Comparison of ENCODE assay signal across 16 cellular contexts in genomic region chr15:92877000-92877399, GRCh38.
"Had no signal": no experiment of that assay in that cellular context is flagged by ENCODE, and none has a peak within 500 bp of the region (broad histone marks: within the 10 kb centered on the region; RNA-seq: fewer than 3 reads in every experiment).

No MANE protein-coding gene starts in this region.

- H3K27me3 Mint-ChIP-seq: activated B cell treated with CpG ODN at 0.5 μM for 24 hours; activated CD4-positive, alpha-beta T cell treated with anti-CD3 and anti-CD28 coated beads, Interleukin-2, amount 10 ng/mL, durations not matched to agents 7 days and 5 days; activated naive CD4-positive, alpha-beta T cell treated with anti-CD3 and anti-CD28 coated beads, Interleukin-2, amount 50 U/mL, for 24 hours; stimulated activated naive CD8-positive, alpha-beta T cell treated with anti-CD3 and anti-CD28 coated beads, Interleukin-15, Interleukin-2, amounts not matched to agents 100 ng/mL and 50 ng/mL, for 24 hours; T-helper 17 cell had no signal

- DNase-seq: activated B cell treated with CpG ODN at 0.5 μM for 24 hours; activated CD4-positive, alpha-beta T cell treated with anti-CD3 and anti-CD28 coated beads, Interleukin-2, amount 10 ng/mL, durations not matched to agents 7 days and 5 days; activated T-cell treated with anti-CD3 and anti-CD28 coated beads, Interleukin-2, amount 50 U/mL, for 1 hour; amygdala; cerebellar nuclear complex; dermis blood vessel endothelial cell; endodermal cell; erythroblast; left colon; mammary epithelial cell; natural killer cell; stimulated activated CD4-positive, alpha-beta T cell treated with anti-CD3 and anti-CD28 coated beads, Interleukin-4, amount 100 ng/mL, for 24 hours; T-helper 17 cell; uterus had no signal

- H3K9me3 Mint-ChIP-seq: activated B cell treated with CpG ODN at 0.5 μM for 24 hours; activated CD4-positive, alpha-beta T cell treated with anti-CD3 and anti-CD28 coated beads, Interleukin-2, amount 10 ng/mL, durations not matched to agents 7 days and 5 days; activated naive CD4-positive, alpha-beta T cell treated with anti-CD3 and anti-CD28 coated beads, Interleukin-2, amount 50 U/mL, for 24 hours; endodermal cell; natural killer cell; stimulated activated naive CD8-positive, alpha-beta T cell treated with anti-CD3 and anti-CD28 coated beads, Interleukin-15, Interleukin-2, amounts not matched to agents 100 ng/mL and 50 ng/mL, for 24 hours had no signal

- H3K36me3 Mint-ChIP-seq: activated naive CD4-positive, alpha-beta T cell treated with anti-CD3 and anti-CD28 coated beads, Interleukin-2, amount 50 U/mL, for 24 hours; natural killer cell had no signal

- H3K36me3 ChIP-seq: uterus had no signal

- H3K27ac ChIP-seq: uterus had no signal

- H3K4me1 ChIP-seq: uterus had no signal

- H3K27me3 ChIP-seq: uterus had no signal

- H3K4me3 Mint-ChIP-seq: activated B cell treated with CpG ODN at 0.5 μM for 24 hours; activated CD4-positive, alpha-beta T cell treated with anti-CD3 and anti-CD28 coated beads, Interleukin-2, amount 10 ng/mL, durations not matched to agents 7 days and 5 days; activated naive CD4-positive, alpha-beta T cell treated with anti-CD3 and anti-CD28 coated beads, Interleukin-2, amount 50 U/mL, for 24 hours; endodermal cell; natural killer cell; stimulated activated naive CD8-positive, alpha-beta T cell treated with anti-CD3 and anti-CD28 coated beads, Interleukin-15, Interleukin-2, amounts not matched to agents 100 ng/mL and 50 ng/mL, for 24 hours; T-helper 17 cell had no signal

- ATAC-seq: left colon, natural killer cell, T-helper 17 cell had no signal

- H3K27ac Mint-ChIP-seq: activated B cell treated with CpG ODN at 0.5 μM for 24 hours; endodermal cell; natural killer cell; stimulated activated naive CD8-positive, alpha-beta T cell treated with anti-CD3 and anti-CD28 coated beads, Interleukin-15, Interleukin-2, amounts not matched to agents 100 ng/mL and 50 ng/mL, for 24 hours had no signal

- H3K9me3 ChIP-seq: uterus had no signal

- H3K4me3 ChIP-seq: uterus had no signal
